In genomic region chr22:45526263-45526662, GRCh38 we compare ENCODE assay signal across 1 cellular context.
TF ChIP-seq lines count a peak whose summit lies in the region.

No MANE protein-coding gene starts in this region.

TF ChIP-seq in IMR-90, 13 proteins besides CTCF, POLR2A, EP300 and RAD21:
- TF ChIP-seq CHD1 (IDR thresholded peaks at IDR 0.05; ENCODE audit: low read depth, low read length) (no peak), MAZ (IDR thresholded peaks at IDR 0.05; ENCODE audit: borderline replicate concordance, low read depth, low read length) (no peak), BHLHE40 (IDR thresholded peaks at IDR 0.05; ENCODE audit: low read depth, low read length) (no peak), USF2 (IDR thresholded peaks at IDR 0.05; ENCODE audit: low read depth, low read length) (no peak), RFX5 (IDR thresholded peaks at IDR 0.05; ENCODE audit: low read depth, low read length) (no peak), RCOR1 (IDR thresholded peaks at IDR 0.05; ENCODE audit: insufficient replicate concordance, low read length) (no peak), SMC3 (IDR thresholded peaks at IDR 0.05; ENCODE audit: low read depth, low read length) (no peak), NFE2L2 (IDR thresholded peaks at IDR 0.05; ENCODE audit: low read depth, low read length) (no peak), FOS (IDR thresholded peaks at IDR 0.05; ENCODE audit: low read depth, low read length) (no peak), MAFK (IDR thresholded peaks at IDR 0.05; ENCODE audit: low read depth, low read length) (no peak), ELK1 (IDR thresholded peaks at IDR 0.05; ENCODE audit: borderline replicate concordance, low read depth, low read length) (no peak), CEBPB (IDR thresholded peaks at IDR 0.05; ENCODE audit: low read depth, low read length) (no peak), MXI1 (IDR thresholded peaks at IDR 0.05; ENCODE audit: borderline replicate concordance, low read depth, low read length) (no peak)
